ENCODE assay signal across 8 cellular contexts in the genomic region with DNA sequence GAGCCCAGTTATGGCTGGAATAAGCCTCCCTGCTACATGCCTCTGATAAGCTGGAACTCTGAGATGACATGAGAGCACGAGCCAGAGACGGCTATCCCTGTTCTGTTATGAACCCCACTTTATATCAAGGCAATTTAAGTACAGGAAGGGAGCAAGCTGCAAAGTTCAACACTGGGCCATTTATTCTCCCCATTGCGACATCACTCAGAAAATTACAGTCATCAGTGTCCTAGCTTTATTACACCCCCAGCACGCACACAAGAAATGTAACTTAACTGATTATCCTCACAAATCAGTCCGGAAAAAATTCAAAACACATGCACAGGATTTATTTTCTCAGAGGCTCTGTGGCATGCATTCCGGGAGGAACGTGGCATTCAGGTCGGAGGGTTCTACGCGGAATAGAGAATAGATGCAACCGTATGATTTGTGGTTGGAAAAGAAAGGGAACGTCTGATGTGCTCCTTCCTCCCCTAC.
A peak's percentile ranks its signal among the peaks of the same experiment; 100 is the strongest.
DNase-seq lines count a peak whose midpoint lies in the region; ATAC-seq, FAIRE-seq and TF ChIP-seq lines count a peak whose summit lies in the region.

No MANE protein-coding gene starts in this region.

- CTCF ChIA-PET in BJ (lab: Yijun Ruan, JAX), result interaction anchor here (0.6 to 4.0 kb wide), 25 partner anchors 13 to 645 kb away, joined by 3 to 15 read pairs (median 3); no protein-coding TSS in a partner anchor

- ATAC-seq in GM18873 (IDR thresholded peaks at IDR 0.05; ENCODE audit: low FRiP score, unreplicated experiment), result no peak

- H3K36me3 ChIP-seq in BJ (ENCODE audit: control insufficient read depth, insufficient read depth, low read length) (peaks cover 3% of the 10 kb centered on the region; the same call in 1 of the 2 replicates), MM.1S (replicated peaks; ENCODE audit: insufficient read depth, low read length) (no peaks in the 10 kb centered on the region; the same call in 1 of the 2 replicates), breast epithelium (peaks cover 5% of the 10 kb centered on the region)

- peaks cover 12% of the 10 kb centered on the region for H3F3A ChIP-seq in MM.1S (ENCODE audit: insufficient read depth, low read length)

- TF ChIP-seq CTCF in BJ (IDR thresholded peaks at IDR 0.05; ENCODE audit: insufficient read depth, low read depth, low read length), result no peak
- no peak for TF ChIP-seq CTCF in MM.1S (IDR thresholded peaks at IDR 0.05; ENCODE audit: low read length)
- no peak for TF ChIP-seq CTCF in breast epithelium (IDR thresholded peaks at IDR 0.05)
- TF ChIP-seq CTCF in mesothelial cell of epicardium (IDR thresholded peaks at IDR 0.05; ENCODE audit: unreplicated experiment), result no peak

- H3K9ac ChIP-seq in MM.1S (ENCODE audit: low read length), result peak overlapping the region; percentile 44; the same call in 1 of the 2 replicates

- peaks cover 19% of the 10 kb centered on the region for H3K79me2 ChIP-seq in MM.1S (ENCODE audit: low read length)

- peaks cover 5% of the 10 kb centered on the region for H3K27me3 Mint-ChIP-seq in mesothelial cell of epicardium (ENCODE audit: low read depth)

- peak; percentile 69 for DNase-seq in BJ (ENCODE audit: low read depth)
- no peak for DNase-seq in MM.1S
- no peak for DNase-seq in breast epithelium (ENCODE audit: low spot score in 2 of 2)
- no peak for DNase-seq in mesothelial cell of epicardium (ENCODE audit: low spot score in 2 of 2, unreplicated experiment in 2 of 2)
- no peak for DNase-seq in GM19240 (ENCODE audit: insufficient read length, low spot score)
- no peak for DNase-seq in HuH-7.5 (ENCODE audit: low spot score)
- DNase-seq in HTR-8/SVneo (ENCODE audit: insufficient read length, low spot score), result no peak

- H3K4me2 ChIP-seq in MM.1S (ENCODE audit: low read depth, low read length), result peak overlapping the region; percentile 74; the same call in 1 of the 2 replicates

- H3K27me3 ChIP-seq in BJ (ENCODE audit: control insufficient read depth, insufficient read depth, low read length) (no peaks in the 10 kb centered on the region), MM.1S (replicated peaks; ENCODE audit: insufficient read depth, low read length) (no peaks in the 10 kb centered on the region), breast epithelium (no peaks in the 10 kb centered on the region)

- POLR2A ChIA-PET in BJ (lab: Charles Lee), result interaction anchor here (1.0 to 1.5 kb wide), 2 partner anchors 244 to 373 kb away, joined by 3 to 4 read pairs; no protein-coding TSS in a partner anchor

- H3K36me3 Mint-ChIP-seq in mesothelial cell of epicardium, result peaks cover 4% of the 10 kb centered on the region

- H3K9me3 ChIP-seq in MM.1S (replicated peaks; ENCODE audit: insufficient read depth, low read length) (no peaks in the 10 kb centered on the region), breast epithelium (no peaks in the 10 kb centered on the region)

- H3K9me3 Mint-ChIP-seq in mesothelial cell of epicardium, result no peaks in the 10 kb centered on the region

- H4K20me1 ChIP-seq in MM.1S (ENCODE audit: insufficient read depth, low read length), result 0 out of 2 replicates have a peak, but pooled peaks cover 6% of the 10 kb centered on the region

- H3K4me1 Mint-ChIP-seq in mesothelial cell of epicardium, result peaks cover 42% of the 10 kb centered on the region

- no peaks in the 10 kb centered on the region for H3K9me2 ChIP-seq in MM.1S (replicated peaks; ENCODE audit: insufficient read depth, low read length)

- peak overlapping the region; percentile 93 for H2AFZ ChIP-seq in MM.1S (ENCODE audit: low read length)

- peak overlapping the region; percentile 87 for H3K27ac Mint-ChIP-seq in mesothelial cell of epicardium

- no peak for TF ChIP-seq POLR2A in breast epithelium (IDR thresholded peaks at IDR 0.05)

- H3K27ac ChIP-seq in MM.1S (ENCODE audit: low read length), result 0 out of 2 replicates have a peak overlapping the region, but pooled peaks have one; percentile 20
- peak overlapping the region; percentile 83 to 95 for H3K27ac ChIP-seq in breast epithelium

- intact Hi-C loops in breast epithelium (cut with DNase I; ENCODE audit: low total_unique reads), result loop anchor here (10.0 kb wide), 1 partner anchor 647 kb away; no protein-coding TSS in a partner anchor

- H3K4me1 ChIP-seq in MM.1S (ENCODE audit: low read length), result peaks cover 16% of the 10 kb centered on the region
- peaks cover 0 to 5% of the 10 kb centered on the region in 2 donors for H3K4me1 ChIP-seq in breast epithelium

- FAIRE-seq in HTR-8/SVneo (lab: Jason Lieb, UNC), result no peak

- peak overlapping the region; percentile 74 for H3K4me3 Mint-ChIP-seq in mesothelial cell of epicardium

- H3K4me3 ChIP-seq in BJ (ENCODE audit: low read depth, low read length) (peak overlapping the region; percentile 53), MM.1S (ENCODE audit: low read length) (peak overlapping the region; percentile 55; the same call in 1 of the 2 replicates), breast epithelium (peak overlapping the region; percentile 42 to 65 (median 49))
